18 cellular contexts compared by ENCODE assay signal in genomic region chr14:60274448-60274847, GRCh38.
"Had no signal": no experiment of that assay in that cellular context is flagged by ENCODE, and none has a peak within 500 bp of the region (broad histone marks: within the 10 kb centered on the region; RNA-seq: fewer than 3 reads in every experiment).

No MANE protein-coding gene starts in this region.

- H3K27ac Mint-ChIP-seq: activated B cell treated with CpG ODN at 0.5 μM for 24 hours; activated CD4-positive, alpha-beta memory T cell treated with anti-CD3 and anti-CD28 coated beads for 36 hours; activated naive CD8-positive, alpha-beta T cell treated with anti-CD3 and anti-CD28 coated beads, Interleukin-2, amount 10 ng/mL, durations not matched to agents 7 days and 5 days; activated T-helper 2 cell treated with anti-CD3 and anti-CD28 coated beads, Interferon-gamma antibody, Interleukin-2, Interleukin-4, amounts not matched to agents 10 μg/mL and 5 μg/mL and 100 μg/mL, durations not matched to agents 14 hours and 24 hours and 36 hours; stimulated activated naive B cell treated with anti-CD40 and anti-IgM and Interleukin-4, amounts not matched to agents 10 μg/mL and 1 μg/mL and 100 μg/mL, for 72 hours had no signal

- H2AFZ ChIP-seq: hepatocyte had no signal

- H3K4me3 Mint-ChIP-seq: activated B cell treated with CpG ODN at 0.5 μM for 24 hours; activated CD4-positive, alpha-beta memory T cell treated with anti-CD3 and anti-CD28 coated beads for 36 hours; activated naive CD8-positive, alpha-beta T cell treated with anti-CD3 and anti-CD28 coated beads, Interleukin-2, amount 10 ng/mL, durations not matched to agents 7 days and 5 days; brain; nephron had no signal

- H3K27me3 Mint-ChIP-seq: activated B cell treated with CpG ODN at 0.5 μM for 24 hours; activated CD4-positive, alpha-beta memory T cell treated with anti-CD3 and anti-CD28 coated beads for 36 hours; activated naive CD8-positive, alpha-beta T cell treated with anti-CD3 and anti-CD28 coated beads, Interleukin-2, amount 10 ng/mL, durations not matched to agents 7 days and 5 days; brain; stimulated activated naive B cell treated with anti-CD40 and anti-IgM and Interleukin-4, amounts not matched to agents 10 μg/mL and 1 μg/mL and 100 μg/mL, for 72 hours had no signal

- H3K4me2 ChIP-seq: hepatocyte had no signal

- DNase-seq: activated B cell treated with CpG ODN at 0.5 μM for 24 hours; activated CD4-positive, alpha-beta memory T cell treated with anti-CD3 and anti-CD28 coated beads for 36 hours; activated CD4-positive, alpha-beta T cell treated with anti-CD3 and anti-CD28 coated beads for 4 hours; activated naive CD4-positive, alpha-beta T cell treated with Interleukin-2 at 50 U/mL for 16 hours; activated naive CD8-positive, alpha-beta T cell treated with anti-CD3 and anti-CD28 coated beads, Interleukin-2, amount 10 ng/mL, durations not matched to agents 7 days and 5 days; activated T-cell treated with anti-CD3 and anti-CD28 coated beads, Interleukin-2, amount 50 U/mL, for 1 hour; amygdala; caudate nucleus; dorsolateral prefrontal cortex; lower lobe of right lung; nucleus accumbens; posterior cingulate gyrus; stimulated activated naive B cell treated with anti-CD40 and anti-IgM and Interleukin-4, amounts not matched to agents 10 μg/mL and 1 μg/mL and 100 μg/mL, for 72 hours; upper lobe of right lung had no signal

- H3K27ac ChIP-seq: dorsolateral prefrontal cortex, hepatocyte, lower lobe of right lung, upper lobe of right lung had no signal

- H3K36me3 ChIP-seq: lower lobe of right lung, upper lobe of right lung had no signal

- H3K4me3 ChIP-seq: dorsolateral prefrontal cortex, hepatocyte, lower lobe of right lung, upper lobe of right lung had no signal

- H3K27me3 ChIP-seq: dorsolateral prefrontal cortex, hepatocyte, upper lobe of right lung had no signal

- H3K9me3 Mint-ChIP-seq: activated B cell treated with CpG ODN at 0.5 μM for 24 hours; activated CD4-positive, alpha-beta memory T cell treated with anti-CD3 and anti-CD28 coated beads for 36 hours; activated T-helper 2 cell treated with anti-CD3 and anti-CD28 coated beads, Interferon-gamma antibody, Interleukin-2, Interleukin-4, amounts not matched to agents 10 μg/mL and 5 μg/mL and 100 μg/mL, durations not matched to agents 14 hours and 24 hours and 36 hours; stimulated activated naive B cell treated with anti-CD40 and anti-IgM and Interleukin-4, amounts not matched to agents 10 μg/mL and 1 μg/mL and 100 μg/mL, for 72 hours had no signal

- H3K9me3 ChIP-seq: lower lobe of right lung, upper lobe of right lung had no signal

- ATAC-seq: lower lobe of right lung; stimulated activated naive B cell treated with anti-CD40 and anti-IgM and Interleukin-4, amounts not matched to agents 10 μg/mL and 1 μg/mL and 100 μg/mL, for 72 hours; upper lobe of right lung had no signal
